In the genomic region with DNA sequence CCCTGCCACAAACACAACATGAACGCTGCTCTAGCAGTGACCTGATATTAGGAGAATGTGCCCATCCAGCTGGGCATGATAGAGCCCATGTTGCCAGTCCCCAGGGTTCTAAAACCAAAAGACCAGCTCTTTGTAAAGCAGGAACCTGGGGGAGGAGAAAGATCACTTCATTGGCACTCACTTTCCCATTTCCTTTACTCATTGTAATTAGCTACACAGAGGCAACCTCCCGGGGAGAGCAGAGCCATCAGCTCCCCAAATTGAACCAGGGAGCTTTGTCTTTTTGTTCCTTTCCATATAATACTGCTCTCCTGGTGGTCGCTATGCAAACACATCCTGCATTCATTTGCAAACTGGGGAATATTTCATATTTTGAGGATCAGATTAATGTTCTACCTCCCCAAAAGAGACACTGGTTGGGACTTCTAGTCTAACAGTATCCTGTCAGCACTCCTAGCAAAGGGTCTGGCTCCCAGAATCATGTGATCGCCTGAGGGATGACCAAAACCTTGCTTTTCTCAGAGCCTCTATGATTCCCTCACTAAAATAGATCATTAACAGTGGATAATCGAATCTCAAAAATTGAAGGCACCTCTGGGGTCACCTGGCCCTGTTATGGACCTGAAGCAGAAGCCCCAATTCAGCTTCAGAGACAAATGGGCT, we compare ENCODE assay signal across 16 cellular contexts.
"Had no signal": no experiment of that assay in that cellular context is flagged by ENCODE, and none has a peak within 500 bp of the region (broad histone marks: within the 10 kb centered on the region; RNA-seq: fewer than 3 reads in every experiment).

No MANE protein-coding gene starts in this region.

- H3K27ac ChIP-seq: adrenal gland, breast epithelium, gastroesophageal sphincter, heart left ventricle, lower lobe of right lung, prostate gland, thyroid gland had no signal

- DNase-seq: activated CD4-positive, alpha-beta T cell treated with anti-CD3 and anti-CD28 coated beads, Interleukin-2, amount 50 U/mL, for 1 hour; activated CD4-positive, CD25-positive, alpha-beta regulatory T cell treated with anti-CD3 and anti-CD28 coated beads, Interleukin-2, amount 50 U/mL, for 72 hours; activated gamma-delta T cell; adrenal gland; cerebellar nuclear complex; effector CD4-positive, alpha-beta T cell; heart left ventricle; lower lobe of right lung; right cardiac atrium; stimulated activated CD4-positive, alpha-beta T cell treated with anti-CD3 and anti-CD28 coated beads, Interleukin-2, amount 100 ng/mL, for 24 hours; stimulated activated naive CD4-positive, alpha-beta T cell treated with Interleukin-2 at 50 U/mL for 16 hours; thyroid gland had no signal

- H3K9me3 Mint-ChIP-seq: activated naive CD4-positive, alpha-beta T cell treated with anti-CD3 and anti-CD28 coated beads, Interleukin-2, amount 50 U/mL, for 24 hours had no signal

- H3K4me1 ChIP-seq: breast epithelium, gastroesophageal sphincter, lower lobe of right lung, prostate gland, thyroid gland had no signal

- H3K36me3 Mint-ChIP-seq: activated naive CD4-positive, alpha-beta T cell treated with anti-CD3 and anti-CD28 coated beads, Interleukin-2, amount 50 U/mL, for 24 hours had no signal

- H3K9me3 ChIP-seq: adrenal gland, breast epithelium, gastroesophageal sphincter, heart left ventricle, lower lobe of right lung, prostate gland, thyroid gland had no signal

- H3K36me3 ChIP-seq: adrenal gland, breast epithelium, gastroesophageal sphincter, heart left ventricle, lower lobe of right lung, prostate gland, thyroid gland had no signal

- H3K4me3 ChIP-seq: adrenal gland, breast epithelium, gastroesophageal sphincter, heart left ventricle, lower lobe of right lung, prostate gland, thyroid gland had no signal

- H3K4me1 Mint-ChIP-seq: activated naive CD4-positive, alpha-beta T cell treated with anti-CD3 and anti-CD28 coated beads, Interleukin-2, amount 50 U/mL, for 24 hours had no signal

- H3K27me3 ChIP-seq: adrenal gland, breast epithelium, thyroid gland had no signal

- H3K27ac Mint-ChIP-seq: activated naive CD4-positive, alpha-beta T cell treated with anti-CD3 and anti-CD28 coated beads, Interleukin-2, amount 50 U/mL, for 24 hours had no signal

- H3K4me3 Mint-ChIP-seq: activated naive CD4-positive, alpha-beta T cell treated with anti-CD3 and anti-CD28 coated beads, Interleukin-2, amount 50 U/mL, for 24 hours had no signal
